Comparison of ENCODE assay signal across 8 cellular contexts in the genomic region with DNA sequence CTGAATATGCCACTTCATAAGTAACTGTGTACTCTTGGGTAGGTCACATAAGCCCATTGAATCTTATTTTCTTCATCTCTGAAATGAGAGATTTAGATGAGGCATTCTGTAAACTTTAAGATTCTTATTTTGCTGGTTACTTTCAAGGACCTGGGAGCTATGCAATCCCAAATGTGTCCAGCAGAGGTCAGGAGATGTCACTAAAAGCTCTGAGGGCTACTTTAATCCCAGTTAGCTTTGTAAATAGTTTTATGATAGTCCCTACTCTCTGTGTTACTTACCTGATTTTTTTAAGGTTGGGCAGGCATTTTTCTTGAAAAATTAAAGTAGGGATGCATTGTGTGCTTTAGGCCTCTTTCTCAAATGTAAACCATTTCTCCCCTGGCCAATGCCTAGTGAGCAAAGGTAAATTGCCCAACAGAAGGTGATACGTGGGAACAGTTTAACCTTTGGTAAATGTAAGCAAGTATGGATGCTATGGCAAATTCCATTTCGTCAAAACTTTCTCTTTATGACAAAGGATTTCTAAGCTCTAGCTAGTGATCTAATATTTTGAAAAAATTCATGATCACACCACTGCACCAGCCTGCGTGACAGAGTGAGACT. TPM values are rescaled to one million over a fixed set of nuclear protein-coding genes. Genes with fewer than 3 reads are reported as not detected.
DNase-seq lines count a peak whose midpoint lies in the region; ATAC-seq, FAIRE-seq and TF ChIP-seq lines count a peak whose summit lies in the region.

No MANE protein-coding gene starts in this region.

- intact Hi-C loops in right cardiac atrium (cut with DNase I) = loop anchor here (2.0 to 10.0 kb wide), 6 partner anchors 96 to 418 kb away; no protein-coding TSS in a partner anchor

- H3K4me3 ChIP-seq in GM12864 (ENCODE audit: low read depth, low read length) = no peak overlapping the region
- no peak overlapping the region for H3K4me3 ChIP-seq in right cardiac atrium (ENCODE audit: low read length)
- no peak overlapping the region for H3K4me3 ChIP-seq in small intestine (ENCODE audit: low read depth in 1 of 2, low read length in 2 of 2)

- no peaks in the 10 kb centered on the region for H3K9me3 ChIP-seq in right cardiac atrium (ENCODE audit: control insufficient read depth, low read length)
- H3K9me3 ChIP-seq in small intestine (ENCODE audit: control insufficient read depth, low read depth) = no peaks in the 10 kb centered on the region

- H3K27ac ChIP-seq in right cardiac atrium (ENCODE audit: low read length) (no peak overlapping the region), small intestine (ENCODE audit: low read depth in 1 of 2, low read length in 1 of 2) (no peak overlapping the region)

- H3K36me3 ChIP-seq in small intestine (ENCODE audit: control insufficient read depth in 2 of 2, insufficient read depth in 2 of 2, low read length in 2 of 2) = no peaks in the 10 kb centered on the region

- peak; percentile 53 to 62 for ATAC-seq in right cardiac atrium
- ATAC-seq in GM21825 (IDR thresholded peaks at IDR 0.05; ENCODE audit: unreplicated experiment) = no peak
- ATAC-seq in HG02884 (IDR thresholded peaks at IDR 0.05; ENCODE audit: unreplicated experiment) = no peak

- whole genome bisulfite sequencing in right cardiac atrium = 60% methylated on average over 3 of the region's 3 CpGs
- WGBS in small intestine, 3 donors = 33 to 54% (median 50%) methylated on average over 3 of the region's 3 CpGs

- H3K27me3 ChIP-seq in right cardiac atrium (ENCODE audit: control insufficient read depth, insufficient read depth) (no peaks in the 10 kb centered on the region), small intestine (ENCODE audit: control insufficient read depth in 2 of 2, insufficient read depth in 2 of 2, low read length in 2 of 2) (no peaks in the 10 kb centered on the region)

- FAIRE-seq in small intestine (lab: Jason Lieb, UNC) = peak; percentile 89

- H3K4me1 ChIP-seq in right cardiac atrium (ENCODE audit: control insufficient read depth, insufficient read depth, low read length) (peaks cover 4% of the 10 kb centered on the region), small intestine (ENCODE audit: control insufficient read depth in 2 of 2, insufficient read depth in 1 of 2, low read depth in 1 of 2, low read length in 1 of 2) (no peaks in the 10 kb centered on the region)

- DNase-seq in GM12864 (ENCODE audit: low read depth) (peak; percentile 47), NCI-H1105 treated with DMSO at 0.1 percent for 48 hours (lab: John Stamatoyannopoulos, UW) (peak; percentile 37), T-helper 2 cell (peak; percentile 34 to 70 (median 51)), amniotic stem cell (lab: John Stamatoyannopoulos, UW) (peak; percentile 47), right cardiac atrium (peak; percentile 67 to 85 (median 68)), small intestine (peak; percentile 80)

- TF ChIP-seq CTCF in GM12864 (IDR thresholded peaks at IDR 0.05; ENCODE audit: low read depth, low read length, missing control alignments) = peak; percentile 80

RNA-seq across cellular contexts. Expression of a gene that starts 57.1 kb away (rescaled TPM):
- total RNA-seq in right cardiac atrium = 100 to 1,000 TPM in 1 of 4 donors, 10 to 100 TPM in 3; 74.6 to 130 (median 91.7) TPM
- polyA plus RNA-seq in right cardiac atrium (65.6 TPM), small intestine (10 to 100 TPM; 28.9 to 56.3 (median 32.2) TPM)

Comparison
In these comparisons a context has a peak if more than half of its experiments do, and no peak if none do; other contexts are left out.
1. ATAC-seq: peak in right cardiac atrium (2 of 2); none in GM21825 (single experiment) and HG02884 (single experiment).
2. Peak in every context shown above with its lines, with median percentiles within 50 percentile points of each other: DNase-seq.